In the genomic region with DNA sequence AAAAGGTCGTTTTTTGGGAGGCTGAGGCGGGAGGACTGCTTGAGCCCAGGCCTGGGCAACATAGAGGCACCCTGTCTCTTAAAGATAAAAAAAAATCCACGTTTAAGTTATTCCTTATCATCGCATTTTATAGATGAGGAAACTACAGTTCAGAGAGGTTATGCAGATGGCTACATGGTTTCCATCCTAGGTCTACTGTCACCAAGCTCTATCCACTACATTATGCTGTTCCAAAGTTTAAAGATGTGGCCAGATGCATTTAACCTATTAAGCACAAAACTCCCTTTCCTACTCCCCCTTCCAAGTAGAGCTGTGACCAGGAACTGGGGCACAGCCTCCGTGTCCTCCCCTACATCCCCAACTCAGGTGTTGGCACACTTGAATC, we compare ENCODE assay signal across 1 cellular context.
TF ChIP-seq lines count a peak whose summit lies in the region.

No MANE protein-coding gene starts in this region.

TF ChIP-seq in endothelial cell of umbilical vein, 7 proteins besides CTCF, POLR2A, EP300 and RAD21:
- TF ChIP-seq FOS (IDR thresholded peaks at IDR 0.05; ENCODE audit: borderline replicate concordance, insufficient read depth, low read length), result no peak
- no peak for TF ChIP-seq JUN (IDR thresholded peaks at IDR 0.05; ENCODE audit: borderline replicate concordance, insufficient read depth, insufficient read length, low read depth)
- TF ChIP-seq POLR2AphosphoS5 (IDR thresholded peaks at IDR 0.05; ENCODE audit: insufficient read depth, low read depth, low read length), result no peak
- TF ChIP-seq MAX (IDR thresholded peaks at IDR 0.05; ENCODE audit: insufficient read depth, insufficient read length), result no peak
- TF ChIP-seq MYC (IDR thresholded peaks at IDR 0.05; ENCODE audit: low read depth, low read length), result no peak
- no peak for TF ChIP-seq EZH2 (IDR thresholded peaks at IDR 0.05; ENCODE audit: borderline replicate concordance, low read depth, low read length, severe bottlenecking)
- TF ChIP-seq GATA2 (IDR thresholded peaks at IDR 0.05; ENCODE audit: insufficient read depth, insufficient read length, low read depth, low read length), result no peak
